In genomic region chr7:114212753-114213439, GRCh38 we compare ENCODE assay signal across 21 cellular contexts.
"Had no signal": no experiment of that assay in that cellular context is flagged by ENCODE, and none has a peak within 500 bp of the region (broad histone marks: within the 10 kb centered on the region; RNA-seq: fewer than 3 reads in every experiment).

No MANE protein-coding gene starts in this region.

- DNase-seq: activated B cell treated with CpG ODN at 0.5 μM for 24 hours; activated CD4-positive, alpha-beta T cell treated with anti-CD3 and anti-CD28 coated beads, Interleukin-2, amount 50 U/mL, for 1 hour; activated naive CD4-positive, alpha-beta T cell treated with anti-CD3 and anti-CD28 coated beads, Interleukin-2, amount 10 ng/mL, durations not matched to agents 7 days and 5 days; activated T-cell treated with anti-CD3 and anti-CD28 coated beads for 4 hours; adrenal gland; dermis blood vessel endothelial cell; esophagus squamous epithelium; heart right ventricle; islet precursor cell; left ventricle myocardium inferior; mesenchymal stem cell; psoas muscle; stimulated activated CD4-positive, alpha-beta T cell treated with anti-CD3 and anti-CD28 coated beads, Interleukin-12 subunit alpha, Interleukin-12 subunit beta, amount 100 ng/mL, for 4 hours; stimulated activated naive CD4-positive, alpha-beta T cell; substantia nigra; T-helper 17 cell; transverse colon had no signal

- H3K27ac ChIP-seq: adrenal gland, esophagus squamous epithelium, heart right ventricle, left ventricle myocardium inferior, psoas muscle, transverse colon had no signal

- FAIRE-seq: TTC549 had no signal

- H3K27me3 ChIP-seq: adrenal gland, esophagus squamous epithelium, heart right ventricle, transverse colon had no signal

- H3K4me3 Mint-ChIP-seq: activated B cell treated with CpG ODN at 0.5 μM for 24 hours; activated naive CD4-positive, alpha-beta T cell treated with anti-CD3 and anti-CD28 coated beads, Interleukin-2, amount 10 ng/mL, durations not matched to agents 7 days and 5 days; activated T-helper 17 cell treated with anti-CD3 and anti-CD28 coated beads, Interleukin-2, amount 50 U/mL, for 72 hours; brain; nephron; T-helper 17 cell had no signal

- H3K9me3 Mint-ChIP-seq: activated B cell treated with CpG ODN at 0.5 μM for 24 hours; activated naive CD4-positive, alpha-beta T cell treated with anti-CD3 and anti-CD28 coated beads, Interleukin-2, amount 10 ng/mL, durations not matched to agents 7 days and 5 days had no signal

- H3K4me1 ChIP-seq: adrenal gland, heart right ventricle, left ventricle myocardium inferior had no signal

- H3K4me1 Mint-ChIP-seq: activated B cell treated with CpG ODN at 0.5 μM for 24 hours; activated naive CD4-positive, alpha-beta T cell treated with anti-CD3 and anti-CD28 coated beads, Interleukin-2, amount 10 ng/mL, durations not matched to agents 7 days and 5 days; activated T-helper 17 cell treated with anti-CD3 and anti-CD28 coated beads, Interleukin-2, amount 50 U/mL, for 72 hours; nephron had no signal

- H3K4me3 ChIP-seq: adrenal gland, esophagus squamous epithelium, heart right ventricle, left ventricle myocardium inferior, psoas muscle, transverse colon had no signal

- H3K9me3 ChIP-seq: adrenal gland, esophagus squamous epithelium, heart right ventricle, left ventricle myocardium inferior, psoas muscle, transverse colon had no signal

- H3K27ac Mint-ChIP-seq: activated B cell treated with CpG ODN at 0.5 μM for 24 hours; activated naive CD4-positive, alpha-beta T cell treated with anti-CD3 and anti-CD28 coated beads, Interleukin-2, amount 10 ng/mL, durations not matched to agents 7 days and 5 days; activated T-helper 17 cell treated with anti-CD3 and anti-CD28 coated beads, Interleukin-2, amount 50 U/mL, for 72 hours; brain; T-helper 17 cell had no signal

- H3K36me3 ChIP-seq: adrenal gland, esophagus squamous epithelium, heart right ventricle, left ventricle myocardium inferior, transverse colon had no signal

- H3K36me3 Mint-ChIP-seq: activated naive CD4-positive, alpha-beta T cell treated with anti-CD3 and anti-CD28 coated beads, Interleukin-2, amount 10 ng/mL, durations not matched to agents 7 days and 5 days had no signal

- H3K27me3 Mint-ChIP-seq: activated B cell treated with CpG ODN at 0.5 μM for 24 hours; activated naive CD4-positive, alpha-beta T cell treated with anti-CD3 and anti-CD28 coated beads, Interleukin-2, amount 10 ng/mL, durations not matched to agents 7 days and 5 days; brain had no signal
